ENCODE assay signal across 20 cellular contexts in the genomic region with DNA sequence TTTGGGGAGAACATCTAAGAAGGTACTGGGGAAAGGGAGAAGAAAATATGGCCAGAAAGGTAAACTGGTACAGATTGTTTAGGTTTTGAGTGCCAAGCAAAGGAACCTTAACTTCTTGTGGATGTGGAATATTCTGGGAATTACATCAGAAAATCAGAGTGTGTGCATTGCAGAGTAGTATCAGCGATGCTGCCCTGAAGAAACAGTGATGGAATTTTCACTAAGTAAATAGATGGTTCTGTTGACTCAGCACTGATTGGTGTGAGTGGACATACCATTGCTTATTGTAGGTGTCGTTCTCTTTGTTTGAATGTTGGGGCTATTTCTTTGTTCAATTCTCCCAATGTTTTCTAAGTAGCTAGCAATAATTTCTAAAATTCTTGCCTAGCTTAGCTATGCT. TPM values are rescaled to one million over a fixed set of nuclear protein-coding genes. Genes with fewer than 3 reads are reported as not detected.
A peak's percentile ranks its signal among the peaks of the same experiment; 100 is the strongest.
DNase-seq lines count a peak whose midpoint lies in the region; ATAC-seq, FAIRE-seq and TF ChIP-seq lines count a peak whose summit lies in the region.
"Had no signal": no experiment of that assay in that cellular context is flagged by ENCODE, and none has a peak within 500 bp of the region (broad histone marks: within the 10 kb centered on the region; RNA-seq: fewer than 3 reads in every experiment).

No MANE protein-coding gene starts in this region.

- H4K5ac ChIP-seq in IMR-90 (ENCODE audit: low read depth, low read length), result no peak overlapping the region
- no peak overlapping the region for H4K5ac ChIP-seq in H1 (ENCODE audit: insufficient read length, low read depth, low read length)

- H3K56ac ChIP-seq in IMR-90 (ENCODE audit: extremely low read depth, insufficient read depth, low read length), result no peak overlapping the region
- H3K56ac ChIP-seq in H1 (replicated peaks; ENCODE audit: insufficient read length, low read depth, low read length), result no peak overlapping the region

- H4K91ac ChIP-seq in IMR-90 (ENCODE audit: insufficient read depth, low read depth, low read length) (no peak overlapping the region), H1 (replicated peaks; ENCODE audit: insufficient read length, low read length) (no peak overlapping the region)

- no peaks in the 10 kb centered on the region for H4K20me1 ChIP-seq in IMR-90 (ENCODE audit: insufficient read depth, low read length)
- H4K20me1 ChIP-seq in H1 (replicated peaks in 1 of 2; ENCODE audit: control insufficient read depth in 1 of 2, insufficient read depth in 2 of 2, low read length in 2 of 2), result no peaks in the 10 kb centered on the region

- TF ChIP-seq RAD21 in A549 (conservative IDR thresholded peaks at IDR 0.05 in 1 of 2, IDR thresholded peaks at IDR 0.05 in 1 of 2), result no peak
- TF ChIP-seq RAD21 in IMR-90 (IDR thresholded peaks at IDR 0.05; ENCODE audit: low read length), result no peak
- TF ChIP-seq RAD21 in H1 (IDR thresholded peaks at IDR 0.05 in 1 of 2, conservative IDR thresholded peaks at IDR 0.05 in 1 of 2; ENCODE audit: low read depth in 2 of 2, low read length in 2 of 2), result no peak

- H3K23ac ChIP-seq in IMR-90 (ENCODE audit: low read depth, low read length) (no peak overlapping the region), H1 (ENCODE audit: insufficient read length) (no peak overlapping the region)

- no peak overlapping the region for H2AFZ ChIP-seq in IMR-90 (replicated peaks; ENCODE audit: low read length, poor library complexity)
- 0 out of 2 replicates have a peak overlapping the region, but pooled peaks have one; percentile 39 for H2AFZ ChIP-seq in H1 (ENCODE audit: low read length)

- no TSS peak for BruUV-seq in IMR-90 (replicated peaks; lab: Mats Ljungman, UMichigan)

- no peaks in the 10 kb centered on the region for H3K79me2 ChIP-seq in H1 (ENCODE audit: control insufficient read depth in 1 of 2, insufficient read depth in 2 of 2, low read length in 2 of 2)

- no peak overlapping the region for H2BK5ac ChIP-seq in IMR-90 (ENCODE audit: low read depth, low read length, poor library complexity, severe bottlenecking)
- no peak overlapping the region for H2BK5ac ChIP-seq in H1 (ENCODE audit: low read depth, low read length)

- H3K27ac ChIP-seq in A549 (peak overlapping the region; percentile 44 to 70), IMR-90 (ENCODE audit: insufficient read depth, low read length) (no peak overlapping the region), H1 (ENCODE audit: low read depth, low read length) (no peak overlapping the region)
- H3K27ac ChIP-seq in CD8-positive, alpha-beta memory T cell (ENCODE audit: low read depth, low read length), result no peak overlapping the region

- H2AK5ac ChIP-seq in IMR-90 (ENCODE audit: low read depth, low read length), result no peak overlapping the region
- H2AK5ac ChIP-seq in H1 (ENCODE audit: low read depth, low read length), result no peak overlapping the region

- 11% methylated on average over 2 of the region's 2 CpGs for WGBS in A549 (ENCODE audit: missing lambda C conversion rate)
- WGBS in IMR-90 (ENCODE audit: extremely low coverage in 2 of 2, insufficient read length in 1 of 2), 2 experiments, result 86% methylated on average over 1 of the region's 2 CpGs; no CpG with 5 or more reads in 1 of the 2 experiments
- WGBS in H1 (ENCODE audit: extremely low coverage in 1 of 2, insufficient coverage in 1 of 2, insufficient read length in 1 of 2, insufficient replicate concordance in 2 of 2, low coverage in 1 of 2, low lambda C conversion rate in 2 of 2, missing lambda C conversion rate in 1 of 2), 2 experiments, result 90% methylated on average over 2 of the region's 2 CpGs; no CpG with 5 or more reads in 1 of the 2 experiments

- dilution Hi-C loops in IMR-90 (cut with HindIII; ENCODE audit: low sequenced_read_pairs, unreplicated experiment), result no loop called here

- FAIRE-seq in A549 (lab: Jason Lieb, UNC), result peak; percentile 94
- no peak for FAIRE-seq in H1 (lab: Jason Lieb, UNC)
- FAIRE-seq: D721Med, GM12878 had no signal

- in situ Hi-C loops in IMR-90 (cut with MboI; ENCODE audit: low sequenced_read_pairs) (no loop called here), KBM-7 (cut with MboI; ENCODE audit: low pct_unique_long_range_greater_than_20kb, low sequenced_read_pairs) (no loop called here)

- no peak overlapping the region for H3K4me3 Mint-ChIP-seq in WTC11
- no peak overlapping the region for H3K4me3 Mint-ChIP-seq in CD8-positive, alpha-beta memory T cell

- H3K9me3 ChIP-seq in A549, result 0 out of 3 replicates have a peak, but pooled peaks cover 5% of the 10 kb centered on the region
- H3K9me3 ChIP-seq in IMR-90 (ENCODE audit: control insufficient read depth, insufficient read depth, low read length), result 0 out of 2 replicates have a peak, but pooled peaks cover 3% of the 10 kb centered on the region
- peaks cover 3 to 4% of the 10 kb centered on the region in 2 experiments; a peak in 2 of 4 replicates for H3K9me3 ChIP-seq in H1 (ENCODE audit: insufficient read depth in 2 of 2, low read depth in 1 of 2, low read length in 1 of 2)
- no peaks in the 10 kb centered on the region for H3K9me3 ChIP-seq in CD8-positive, alpha-beta memory T cell (ENCODE audit: low read length)

- peak overlapping the region; percentile 34; the same call in 2 of the 3 replicates for H3K4me2 ChIP-seq in A549
- H3K4me2 ChIP-seq in IMR-90 (ENCODE audit: low read depth, low read length), result no peak overlapping the region
- no peak overlapping the region for H3K4me2 ChIP-seq in H1 (ENCODE audit: insufficient read depth in 1 of 2, low read depth in 2 of 2, low read length in 2 of 2)

- no peak overlapping the region for H3K27ac Mint-ChIP-seq in WTC11
- no peak overlapping the region for H3K27ac Mint-ChIP-seq in CD8-positive, alpha-beta memory T cell
- H3K27ac Mint-ChIP-seq: CD4-positive, alpha-beta memory T cell had no signal

- no peaks in the 10 kb centered on the region for H3K23me2 ChIP-seq in H1 (ENCODE audit: low read depth, low read length)

- H3K9ac ChIP-seq in IMR-90 (ENCODE audit: low read depth, low read length) (no peak overlapping the region), H1 (replicated peaks in 1 of 4; ENCODE audit: extremely low read depth in 1 of 4, low read depth in 3 of 4, low read length in 3 of 4) (no peak overlapping the region)

- H3K9me1 ChIP-seq in IMR-90 (ENCODE audit: insufficient read depth, low read length), result peaks cover 2% of the 10 kb centered on the region; the same call in 1 of the 2 replicates

- peaks cover 14% of the 10 kb centered on the region for H3K4me1 Mint-ChIP-seq in WTC11
- H3K4me1 Mint-ChIP-seq in CD8-positive, alpha-beta memory T cell, result no peaks in the 10 kb centered on the region
- H3K4me1 Mint-ChIP-seq: CD4-positive, alpha-beta memory T cell had no signal

- H3K79me1 ChIP-seq in IMR-90 (ENCODE audit: low read depth in 1 of 2, low read length in 2 of 2) (no peaks in the 10 kb centered on the region), H1 (ENCODE audit: low read depth, low read length) (no peaks in the 10 kb centered on the region)

- no peak overlapping the region for H2BK12ac ChIP-seq in H1 (ENCODE audit: low read depth, low read length)

- H3K9me3 Mint-ChIP-seq in WTC11, result peaks cover 26% of the 10 kb centered on the region
- peaks cover 0 to 2% (median 0%) of the 10 kb centered on the region in 5 donors for H3K9me3 Mint-ChIP-seq in CD8-positive, alpha-beta memory T cell

- no peak for TF ChIP-seq CTCF in A549 (IDR thresholded peaks at IDR 0.05)
- TF ChIP-seq CTCF in IMR-90 (conservative IDR thresholded peaks at IDR 0.05; ENCODE audit: low read depth, low read length), result no peak
- no peak for TF ChIP-seq CTCF in WTC11 (IDR thresholded peaks at IDR 0.05)
- TF ChIP-seq CTCF in H1 (IDR thresholded peaks at IDR 0.05; ENCODE audit: control extremely low read depth in 1 of 3, insufficient read depth in 1 of 3, low read depth in 1 of 3, low read length in 3 of 3), result no peak

- intact Hi-C loops in IMR-90 (cut with micrococcal nuclease), result no loop called here

- no peak overlapping the region for H2AK9ac ChIP-seq in IMR-90 (replicated peaks; ENCODE audit: low read depth, low read length, poor library complexity)

- ATAC-seq in A549 (peak; percentile 40 to 52; a peak in 4 of 6 replicates), IMR-90 (ENCODE audit: low read depth) (no peak), WTC11 (no peak), GM18517 (IDR thresholded peaks at IDR 0.05; ENCODE audit: unreplicated experiment) (no peak)
- ATAC-seq: GM12878 had no signal

- TF ChIP-seq POLR2A in A549 (IDR thresholded peaks at IDR 0.05; ENCODE audit: low read length) (no peak), IMR-90 (IDR thresholded peaks at IDR 0.05; ENCODE audit: low read depth, low read length) (no peak), H1 (IDR thresholded peaks at IDR 0.05; ENCODE audit: control extremely low read depth in 1 of 2, low read depth in 2 of 2, low read length in 2 of 2) (no peak)

- H3K4me1 ChIP-seq in A549, result peaks cover 47% of the 10 kb centered on the region
- peaks cover 4% of the 10 kb centered on the region for H3K4me1 ChIP-seq in IMR-90 (ENCODE audit: control insufficient read depth, insufficient read depth, low read length)
- no peaks in the 10 kb centered on the region for H3K4me1 ChIP-seq in H1 (replicated peaks in 1 of 4; ENCODE audit: control insufficient read depth in 3 of 4, insufficient read depth in 4 of 4, low read length in 3 of 4)
- H3K4me1 ChIP-seq in CD8-positive, alpha-beta memory T cell (ENCODE audit: insufficient read depth, low read length), result no peaks in the 10 kb centered on the region

- H3K18ac ChIP-seq in IMR-90 (ENCODE audit: low read depth, low read length) (no peak overlapping the region), H1 (ENCODE audit: extremely low read depth, low read length) (no peak overlapping the region)

- H3K14ac ChIP-seq in IMR-90 (replicated peaks; ENCODE audit: low read depth, low read length), result no peak overlapping the region
- H3K14ac ChIP-seq in H1 (ENCODE audit: insufficient read length), result no peak overlapping the region

- H3K36me3 ChIP-seq in IMR-90 (ENCODE audit: control insufficient read depth, insufficient read depth, low read length) (no peaks in the 10 kb centered on the region), H1 (ENCODE audit: control insufficient read depth in 2 of 4, insufficient read depth in 4 of 4, low read length in 3 of 4) (no peaks in the 10 kb centered on the region)
- H3K36me3 ChIP-seq in CD8-positive, alpha-beta memory T cell (ENCODE audit: insufficient read depth, low read length), result no peaks in the 10 kb centered on the region

- H2BK120ac ChIP-seq in IMR-90 (ENCODE audit: low read depth, low read length) (no peak overlapping the region), H1 (replicated peaks; ENCODE audit: low read depth, low read length) (no peak overlapping the region)

- peaks cover 4% of the 10 kb centered on the region for H3K36me3 Mint-ChIP-seq in WTC11
- H3K36me3 Mint-ChIP-seq in CD8-positive, alpha-beta memory T cell, result no peaks in the 10 kb centered on the region

- no peak overlapping the region for H2BK20ac ChIP-seq in IMR-90 (ENCODE audit: low read depth, low read length)
- H2BK20ac ChIP-seq in H1 (ENCODE audit: low read length), result no peak overlapping the region

- no peak overlapping the region for H3K4ac ChIP-seq in IMR-90 (ENCODE audit: low read depth, low read length)
- H3K4ac ChIP-seq in H1 (replicated peaks; ENCODE audit: insufficient read length, low read depth, low read length), result no peak overlapping the region

- TF ChIP-seq EP300 in A549 (IDR thresholded peaks at IDR 0.05) (no peak), H1 (IDR thresholded peaks at IDR 0.05; ENCODE audit: borderline replicate concordance in 1 of 2, low read depth in 2 of 2, low read length in 2 of 2) (no peak)

- peaks cover 3% of the 10 kb centered on the region; the same call in 1 of the 2 replicates for H3K27me3 Mint-ChIP-seq in WTC11 (ENCODE audit: low read depth)
- peaks cover 24 to 41% of the 10 kb centered on the region in 2 donors for H3K27me3 Mint-ChIP-seq in CD8-positive, alpha-beta memory T cell

- H3K4me3 ChIP-seq in A549 (no peak overlapping the region), IMR-90 (ENCODE audit: insufficient read depth, low read depth, low read length) (no peak overlapping the region), H1 (ENCODE audit: extremely low read depth in 1 of 4, insufficient read depth in 2 of 4, low read depth in 3 of 4, low read length in 4 of 4) (no peak overlapping the region)
- H3K4me3 ChIP-seq in CD8-positive, alpha-beta memory T cell (ENCODE audit: low read length), result no peak overlapping the region
- H3K4me3 ChIP-seq: GM12878 had no signal

- H4K8ac ChIP-seq in IMR-90 (ENCODE audit: low read depth in 2 of 2, low read length in 2 of 2) (no peak overlapping the region), H1 (ENCODE audit: extremely low read depth, insufficient read depth, low read length) (no peak overlapping the region)

- H3K27me3 ChIP-seq in IMR-90 (ENCODE audit: control insufficient read depth, insufficient read depth, low read length), result 0 out of 2 replicates have a peak, but pooled peaks cover 1% of the 10 kb centered on the region
- H3K27me3 ChIP-seq in H1 (replicated peaks in 1 of 4; ENCODE audit: control insufficient read depth in 3 of 4, extremely low read depth in 1 of 4, insufficient read depth in 3 of 4, low read length in 3 of 4), result no peaks in the 10 kb centered on the region
- no peaks in the 10 kb centered on the region for H3K27me3 ChIP-seq in CD8-positive, alpha-beta memory T cell (ENCODE audit: insufficient read depth, low read length, poor library complexity, severe bottlenecking)

- H2BK15ac ChIP-seq in IMR-90 (ENCODE audit: low read depth, low read length) (no peak overlapping the region), H1 (ENCODE audit: low read length) (no peak overlapping the region)

- POLR2A ChIA-PET in A549 (lab: Yijun Ruan, JAX), result no interaction called here
- POLR2A ChIA-PET in IMR-90 (lab: Charles Lee; ENCODE audit: unreplicated experiment), result no interaction called here
- POLR2A ChIA-PET in WTC11 (lab: Charles Lee), result no interaction called here
- POLR2A ChIA-PET in H1 (lab: Charles Lee; ENCODE audit: partially characterized antibody), result no interaction called here
- POLR2A ChIA-PET in CD8-positive, alpha-beta memory T cell (lab: Charles Lee), result no interaction called here

- CTCF ChIA-PET in A549 (lab: Yijun Ruan, JAX) (interaction anchor here (0.9 to 11.8 kb wide), 17 partner anchors 9 to 72 kb away, joined by 3 to 199 read pairs (median 5); a partner anchor contains a TSS), IMR-90 (lab: Yijun Ruan, JAX) (interaction anchor here (1.6 to 3.5 kb wide), 2 partner anchors 24 to 51 kb away, joined by 5 to 16 read pairs; a partner anchor contains a TSS), WTC11 (lab: Charles Lee) (interaction anchor here (0.9 kb wide), 1 partner anchor 64 kb away, joined by 3 read pairs; no protein-coding TSS in a partner anchor), H1 (lab: Charles Lee; ENCODE audit: partially characterized antibody) (interaction anchor here (0.6 to 3.1 kb wide), 5 partner anchors 51 to 135 kb away, joined by 3 to 12 read pairs (median 3); no protein-coding TSS in a partner anchor)
- CTCF ChIA-PET in CD8-positive, alpha-beta memory T cell (lab: Charles Lee), result interaction anchor here (1.1 kb wide), 1 partner anchor 12 kb away, joined by 4 read pairs; no protein-coding TSS in a partner anchor

- DNase-seq in A549 (ENCODE audit: low read depth in 1 of 2, low spot score in 1 of 2) (peak in 1 of 2 experiments; percentile 29), IMR-90 (no peak), WTC11 (ENCODE audit: low spot score) (no peak), H1 (ENCODE audit: low read depth in 1 of 2, low spot score in 2 of 2) (no peak), KBM-7 (no peak), cerebellar cortex (ENCODE audit: low spot score) (no peak)
- no peak for DNase-seq in CD8-positive, alpha-beta memory T cell
- DNase-seq: 8988T; C1 segment of cervical spinal cord; CD4-positive, alpha-beta memory T cell; DMS 273 treated with DMSO at 0.1 percent for 48 hours; DMS79; EL; GDM1; GOT3; H7; HCEC 1CT had no signal

RNA-seq across cellular contexts. Expression of a gene that starts 24.4 kb away (rescaled TPM):
- 1,636 and 1,761 TPM in 2 replicates for polyA plus RNA-seq in A549 (2011; rRNA removed)
- polyA plus RNA-seq in A549 (2012; cell fraction: cytosol; rRNA removed), result 1,617 and 1,738 TPM in 2 replicates
- polyA plus RNA-seq in A549 (2012; cell fraction: nucleus; rRNA removed), result 1,542 and 1,798 TPM in 2 replicates
- 4,339 to 6,918 TPM (median 6,205 TPM) in 3 replicates for polyA plus RNA-seq in A549 (2017; fragmentation: RNase III; extraction: RNeasy Plus Mini Kit Qiagen cat#74134 plus additional on column Dnase treatment)
- 620 and 678 TPM in 2 replicates for polyA minus RNA-seq in A549 (2011; rRNA and poly(A)+ RNA removed)
- 72.2 and 90.9 TPM in 2 replicates for total RNA-seq in IMR-90 (2012; rRNA removed)
- 184 and 201 TPM in 2 replicates for polyA plus RNA-seq in IMR-90 (2012; rRNA removed)
- 129 and 173 TPM in 2 replicates for polyA plus RNA-seq in IMR-90 (2012; cell fraction: cytosol; rRNA removed)
- polyA plus RNA-seq in IMR-90 (2012; cell fraction: nucleus; rRNA removed; ENCODE audit: low replicate concordance), result 171 and 218 TPM in 2 replicates
- 135 to 148 TPM (median 147 TPM) in 3 replicates for total RNA-seq in WTC11 (2021)
- total RNA-seq in H1 (2021; fragmentation: NEBNext Ultra II Directional; extraction: Animal tissue kit (Norgen Biotek cat#: 25700)), result 189 and 195 TPM in 2 replicates
- polyA plus RNA-seq in H1 (2011; rRNA removed), result 215 and 273 TPM in 2 replicates
- polyA plus RNA-seq in H1 (2011; cell fraction: cytosol; rRNA removed), result 257 TPM
- polyA plus RNA-seq in H1 (2011; cell fraction: nucleus; rRNA removed), result 214 TPM
- 196 to 244 TPM (median 233 TPM) in 4 replicates for polyA plus RNA-seq in H1 (2012, experiment 1 of 2)
- polyA plus RNA-seq in H1 (2012, experiment 2 of 2), result 315 TPM
- polyA plus RNA-seq in H1 (2013, experiment 1 of 2), result 142 TPM
- 141 TPM for polyA plus RNA-seq in H1 (2013, experiment 2 of 2)
- 152 and 157 TPM in 2 replicates for polyA minus RNA-seq in H1 (2011; rRNA and poly(A)+ RNA removed)
- 57.9 TPM for polyA minus RNA-seq in H1 (2011; cell fraction: cytosol; rRNA and poly(A)+ RNA removed)
- 85.7 TPM for polyA minus RNA-seq in H1 (2011; cell fraction: nucleus; rRNA and poly(A)+ RNA removed)
- 100 to 1,000 TPM; 117 to 120 TPM for total RNA-seq in CD8-positive, alpha-beta memory T cell
- 170 TPM for polyA plus RNA-seq in CD8-positive, alpha-beta memory T cell

RNA-seq across cellular contexts. Expression of a gene that starts 44.1 kb away (rescaled TPM):
- polyA plus RNA-seq in A549 (2011; rRNA removed), result 5,007 and 5,423 TPM in 2 replicates
- polyA plus RNA-seq in A549 (2012; cell fraction: cytosol; rRNA removed), result 2,033 and 2,091 TPM in 2 replicates
- polyA plus RNA-seq in A549 (2012; cell fraction: nucleus; rRNA removed), result 892 and 1,126 TPM in 2 replicates
- 2,953 to 3,542 TPM (median 3,237 TPM) in 3 replicates for polyA plus RNA-seq in A549 (2017; fragmentation: RNase III; extraction: RNeasy Plus Mini Kit Qiagen cat#74134 plus additional on column Dnase treatment)
- polyA minus RNA-seq in A549 (2011; rRNA and poly(A)+ RNA removed), result 2,016 and 2,285 TPM in 2 replicates
- 0.28 and 0.54 TPM in 2 replicates for total RNA-seq in IMR-90 (2012; rRNA removed)
- polyA plus RNA-seq in IMR-90 (2012; rRNA removed), result 0.32 and 0.49 TPM in 2 replicates
- polyA plus RNA-seq in IMR-90 (2012; cell fraction: cytosol; rRNA removed), result 0.22 and 0.48 TPM in 2 replicates
- polyA plus RNA-seq in IMR-90 (2012; cell fraction: nucleus; rRNA removed; ENCODE audit: low replicate concordance), result 0.15 and 0.48 TPM in 2 replicates
- total RNA-seq in WTC11 (2021), result 0.18 to 0.22 TPM in 2 of 3 replicates, not detected in the other
- total RNA-seq in H1 (2021; fragmentation: NEBNext Ultra II Directional; extraction: Animal tissue kit (Norgen Biotek cat#: 25700)), result not detected in 2 replicates
- polyA plus RNA-seq in H1 (2011; rRNA removed), result 0.03 TPM in 1 of 2 replicates, not detected in the other
- polyA plus RNA-seq in H1 (2011; cell fraction: cytosol; rRNA removed), result 0.05 TPM
- polyA plus RNA-seq in H1 (2011; cell fraction: nucleus; rRNA removed), result not detected
- polyA plus RNA-seq in H1 (2012, experiment 1 of 2), result not detected in 4 replicates
- not detected for polyA plus RNA-seq in H1 (2012, experiment 2 of 2)
- polyA plus RNA-seq in H1 (2013, experiment 1 of 2), result not detected
- polyA plus RNA-seq in H1 (2013, experiment 2 of 2), result not detected
- polyA minus RNA-seq in H1 (2011; rRNA and poly(A)+ RNA removed), result not detected in 2 replicates
- not detected for polyA minus RNA-seq in H1 (2011; cell fraction: cytosol; rRNA and poly(A)+ RNA removed)
- polyA minus RNA-seq in H1 (2011; cell fraction: nucleus; rRNA and poly(A)+ RNA removed), result 1.1 TPM
- total RNA-seq in CD8-positive, alpha-beta memory T cell, result not detected
- polyA plus RNA-seq in CD8-positive, alpha-beta memory T cell, result not detected
- total RNA-seq: CD4-positive, alpha-beta memory T cell; GM12878; H7 had no signal
- polyA plus RNA-seq: CD4-positive, alpha-beta memory T cell; GM12878 had no signal

Comparison
In these comparisons a context has a peak if more than half of its experiments do, and no peak if none do; other contexts are left out.
1. ATAC-seq: peak in A549 (2 of 2); none in IMR-90 (single experiment), WTC11 (single experiment) and GM18517 (single experiment).
2. H3K27ac ChIP-seq: peak in A549 (2 of 2); none in IMR-90 (single experiment), H1 (single experiment) and CD8-positive, alpha-beta memory T cell (single experiment).